14 cellular contexts compared by ENCODE assay signal in genomic region chr11:86558841-86559240, GRCh38.
DNase-seq lines count a peak whose midpoint lies in the region; ATAC-seq and TF ChIP-seq lines count a peak whose summit lies in the region.
"Had no signal": no experiment of that assay in that cellular context is flagged by ENCODE, and none has a peak within 500 bp of the region (broad histone marks: within the 10 kb centered on the region; RNA-seq: fewer than 3 reads in every experiment).

No MANE protein-coding gene starts in this region.

- peaks cover 26% of the 10 kb centered on the region for H3K4me1 ChIP-seq in RWPE2 (ENCODE audit: insufficient read depth, poor library complexity, severe bottlenecking)
- peaks cover 4 to 13% of the 10 kb centered on the region in 2 donors for H3K4me1 ChIP-seq in mucosa of rectum (ENCODE audit: control insufficient read depth in 2 of 2, insufficient read depth in 2 of 2, low read length in 2 of 2)
- peaks cover 39% of the 10 kb centered on the region for H3K4me1 ChIP-seq in suprapubic skin
- peaks cover 27% of the 10 kb centered on the region for H3K4me1 ChIP-seq in foreskin keratinocyte
- H3K4me1 ChIP-seq: BE2C had no signal

- no peak overlapping the region for H3K9ac ChIP-seq in mucosa of rectum (ENCODE audit: low read depth in 1 of 2, low read length in 2 of 2)

- TF ChIP-seq POLR2A in suprapubic skin (IDR thresholded peaks at IDR 0.05), result no peak

- ATAC-seq in RWPE2 (ENCODE audit: low read depth) (no peak), foreskin keratinocyte (no peak)

- H3K36me3 ChIP-seq in RWPE2 (ENCODE audit: low read depth) (no peaks in the 10 kb centered on the region), mucosa of rectum (ENCODE audit: control insufficient read depth in 2 of 2, insufficient read depth in 2 of 2, low read length in 2 of 2) (no peaks in the 10 kb centered on the region), suprapubic skin (no peaks in the 10 kb centered on the region)
- H3K36me3 ChIP-seq: BE2C had no signal

- H3K4me3 ChIP-seq in RWPE2 (ENCODE audit: severe bottlenecking) (no peak overlapping the region), coronary artery (no peak overlapping the region), mucosa of rectum (ENCODE audit: low read length in 2 of 2) (no peak overlapping the region), suprapubic skin (no peak overlapping the region)

- no peak for TF ChIP-seq EP300 in suprapubic skin (IDR thresholded peaks at IDR 0.05)

- H3K9me3 ChIP-seq in RWPE2 (ENCODE audit: severe bottlenecking), result no peaks in the 10 kb centered on the region
- H3K9me3 ChIP-seq in mucosa of rectum (ENCODE audit: control insufficient read depth in 2 of 2, low read length in 2 of 2), result no peaks in the 10 kb centered on the region
- H3K9me3 ChIP-seq in suprapubic skin, result no peaks in the 10 kb centered on the region
- H3K9me3 ChIP-seq: BE2C had no signal

- H3K27me3 ChIP-seq in RWPE2 (ENCODE audit: insufficient read depth, poor library complexity, severe bottlenecking), result no peaks in the 10 kb centered on the region
- H3K27me3 ChIP-seq in mucosa of rectum (ENCODE audit: control insufficient read depth in 2 of 2, insufficient read depth in 2 of 2, low read length in 2 of 2), result no peaks in the 10 kb centered on the region
- no peaks in the 10 kb centered on the region for H3K27me3 ChIP-seq in suprapubic skin
- H3K27me3 ChIP-seq in foreskin keratinocyte, result no peaks in the 10 kb centered on the region
- H3K27me3 ChIP-seq: BE2C had no signal

- 90% methylated on average over 2 of the region's 2 CpGs for WGBS in suprapubic skin

- H3K27ac ChIP-seq in RWPE2 (ENCODE audit: poor library complexity, severe bottlenecking) (peak overlapping the region; percentile 85), coronary artery (peak overlapping the region; percentile 23 to 81), mucosa of rectum (ENCODE audit: low read depth in 2 of 2, low read length in 2 of 2) (peak overlapping the region; percentile 10 to 65), suprapubic skin (peak overlapping the region; percentile 77), foreskin keratinocyte (no peak overlapping the region)

- TF ChIP-seq CTCF in RWPE2 (IDR thresholded peaks at IDR 0.05; ENCODE audit: poor library complexity, severe bottlenecking) (no peak), coronary artery (IDR thresholded peaks at IDR 0.05) (no peak), suprapubic skin (IDR thresholded peaks at IDR 0.05) (no peak), foreskin keratinocyte (conservative IDR thresholded peaks at IDR 0.05) (no peak)

- DNase-seq in RWPE2 (ENCODE audit: low spot score) (no peak), coronary artery (ENCODE audit: low spot score) (no peak), suprapubic skin (ENCODE audit: low spot score in 2 of 2) (no peak), foreskin keratinocyte (no peak), NCI-H446 (lab: John Stamatoyannopoulos, UW) (no peak), cortex of kidney (lab: John Stamatoyannopoulos, UW) (no peak)
- no peak for DNase-seq in activated CD4-positive, CD25-positive, alpha-beta regulatory T cell (lab: John Stamatoyannopoulos, UW)
- DNase-seq: activated effector memory CD4-positive, alpha-beta T cell treated with anti-CD3 and anti-CD28 coated beads, Interleukin-2, amount 50 U/mL, for 16 hours; BE2C; naive B cell; NCI-H1694 treated with DMSO at 0.1 percent for 48 hours; NCI-H69; stimulated activated CD4-positive, alpha-beta T cell treated with anti-CD3 and anti-CD28 coated beads, Interleukin-2, amount 100 ng/mL, for 48 hours had no signal
